7 cellular contexts compared by ENCODE assay signal in the genomic region with DNA sequence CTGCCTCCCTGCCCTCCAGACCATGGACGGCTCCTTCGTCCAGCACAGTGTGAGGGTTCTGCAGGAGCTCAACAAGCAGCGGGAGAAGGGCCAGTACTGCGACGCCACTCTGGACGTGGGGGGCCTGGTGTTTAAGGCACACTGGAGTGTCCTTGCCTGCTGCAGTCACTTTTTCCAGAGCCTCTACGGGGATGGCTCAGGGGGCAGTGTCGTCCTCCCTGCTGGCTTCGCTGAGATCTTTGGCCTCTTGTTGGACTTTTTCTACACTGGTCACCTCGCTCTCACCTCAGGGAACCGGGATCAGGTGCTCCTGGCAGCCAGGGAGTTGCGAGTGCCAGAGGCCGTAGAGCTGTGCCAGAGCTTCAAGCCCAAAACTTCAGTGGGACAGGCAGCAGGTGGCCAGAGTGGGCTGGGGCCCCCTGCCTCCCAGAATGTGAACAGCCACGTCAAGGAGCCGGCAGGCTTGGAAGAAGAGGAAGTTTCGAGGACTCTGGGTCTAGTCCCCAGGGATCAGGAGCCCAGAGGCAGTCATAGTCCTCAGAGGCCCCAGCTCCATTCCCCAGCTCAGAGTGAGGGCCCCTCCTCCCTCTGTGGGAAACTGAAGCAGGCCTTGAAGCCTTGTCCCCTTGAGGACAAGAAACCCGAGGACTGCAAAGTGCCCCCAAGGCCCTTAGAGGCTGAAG. TPM values are rescaled to one million over a fixed set of nuclear protein-coding genes. Genes with fewer than 3 reads are reported as not detected.
DNase-seq lines count a peak whose midpoint lies in the region; ATAC-seq and TF ChIP-seq lines count a peak whose summit lies in the region.

No MANE protein-coding gene starts in this region.

- no peaks in the 10 kb centered on the region for H3K27me3 ChIP-seq in H7 (ENCODE audit: control insufficient read depth, insufficient read depth, low read length)
- no peaks in the 10 kb centered on the region for H3K27me3 ChIP-seq in SK-N-SH (ENCODE audit: insufficient read depth)
- H3K27me3 ChIP-seq in esophagus (ENCODE audit: control insufficient read depth in 1 of 2, insufficient read depth in 2 of 2, low read length in 2 of 2), result no peaks in the 10 kb centered on the region
- no peaks in the 10 kb centered on the region for H3K27me3 ChIP-seq in neuronal stem cell (ENCODE audit: control insufficient read depth in 3 of 3, insufficient read depth in 3 of 3, low read depth in 1 of 3, low read length in 3 of 3)

- TF ChIP-seq RAD21 in SK-N-SH (IDR thresholded peaks at IDR 0.05; ENCODE audit: low read length), result no peak

- no peak overlapping the region for H4K8ac ChIP-seq in neuronal stem cell (ENCODE audit: low read depth, low read length)

- 18% methylated on average over 9 of the region's 17 CpGs for WGBS in SK-N-SH (ENCODE audit: low lambda C conversion rate)
- 20 to 22% methylated on average over 17 of the region's 17 CpGs for WGBS in esophagus, 2 donors
- no CpG with 5 or more reads among the region's 17 CpGs for WGBS in neuronal stem cell (ENCODE audit: extremely low coverage in 2 of 2, insufficient read length in 2 of 2, insufficient replicate concordance in 1 of 2), 2 donors

- no peak overlapping the region for H2AK5ac ChIP-seq in neuronal stem cell (ENCODE audit: low read depth, low read length)

- H3K36me3 ChIP-seq in H7 (replicated peaks; ENCODE audit: control insufficient read depth, insufficient read depth, low read length), result no peaks in the 10 kb centered on the region; the same call in none of the 2 replicates
- peaks cover 0 to 2% of the 10 kb centered on the region in 2 experiments for H3K36me3 ChIP-seq in SK-N-SH (replicated peaks in 1 of 2; ENCODE audit: control insufficient read depth in 1 of 2, insufficient read depth in 2 of 2, low read length in 1 of 2)
- H3K36me3 ChIP-seq in esophagus (ENCODE audit: control insufficient read depth in 2 of 2, insufficient read depth in 2 of 2, low read length in 1 of 2), result no peaks in the 10 kb centered on the region
- H3K36me3 ChIP-seq in neuronal stem cell (replicated peaks in 1 of 2; ENCODE audit: control insufficient read depth in 2 of 2, insufficient read depth in 2 of 2, low read length in 2 of 2), result peaks cover 6 to 18% of the 10 kb centered on the region in 2 donors

- TF ChIP-seq CTCF in SK-N-SH (IDR thresholded peaks at IDR 0.05), result 0 out of 2 replicates have a peak, but pooled peaks have one; percentile 11

- peaks cover 15% of the 10 kb centered on the region for H3K79me1 ChIP-seq in neuronal stem cell (ENCODE audit: low read depth, low read length)

- H2BK5ac ChIP-seq in neuronal stem cell (ENCODE audit: low read length), result no peak overlapping the region

- H3K27ac ChIP-seq in SK-N-SH (ENCODE audit: low read depth in 2 of 2, low read length in 1 of 2) (peak overlapping the region in 1 of 2 experiments; percentile 76; a peak in 1 of 4 replicates), esophagus (ENCODE audit: low read depth in 2 of 2, low read length in 1 of 2) (peak overlapping the region; percentile 91 to 96), neuronal stem cell (replicated peaks; ENCODE audit: low read length) (no peak overlapping the region)

- no peak for TF ChIP-seq EP300 in SK-N-SH (IDR thresholded peaks at IDR 0.05; ENCODE audit: borderline replicate concordance in 1 of 2, low read depth in 1 of 2, low read length in 1 of 2)

- peak overlapping the region; percentile 83 for H3K4me2 ChIP-seq in SK-N-SH
- H3K4me2 ChIP-seq in neuronal stem cell (ENCODE audit: insufficient read depth, low read length, poor library complexity, severe bottlenecking), result peak overlapping the region; percentile 77

- no peak overlapping the region for H3K4ac ChIP-seq in neuronal stem cell (ENCODE audit: low read length)

- CTCF ChIA-PET in SK-N-SH (lab: Yijun Ruan, JAX), result interaction anchor here (0.9 to 8.5 kb wide), 10 partner anchors 9 to 369 kb away, joined by 3 to 68 read pairs (median 4); partner anchors contain the start of genes NOL9 and TAS1R1

- H3K9me3 ChIP-seq in SK-N-SH (no peaks in the 10 kb centered on the region), esophagus (ENCODE audit: control insufficient read depth in 2 of 2, insufficient read depth in 1 of 2, low read depth in 1 of 2, low read length in 1 of 2) (no peaks in the 10 kb centered on the region), neuronal stem cell (replicated peaks in 1 of 2; ENCODE audit: control insufficient read depth in 2 of 2, insufficient read depth in 1 of 2, low read depth in 1 of 2, low read length in 2 of 2) (no peaks in the 10 kb centered on the region)

- no peak for ATAC-seq in HG02763 (IDR thresholded peaks at IDR 0.05; ENCODE audit: unreplicated experiment)

- H3K9ac ChIP-seq in SK-N-SH (peak overlapping the region; percentile 76), neuronal stem cell (ENCODE audit: low read depth, low read length, poor library complexity) (no peak overlapping the region)

- no peak overlapping the region for H2BK12ac ChIP-seq in neuronal stem cell (ENCODE audit: low read length)

- peak overlapping the region; percentile 36 for H3K18ac ChIP-seq in neuronal stem cell (ENCODE audit: low read length)

- H3K4me3 ChIP-seq in H7 (ENCODE audit: insufficient read depth, low read depth, low read length) (peak overlapping the region; percentile 97), SK-N-SH (ENCODE audit: low read depth in 2 of 2, low read length in 1 of 2) (peak overlapping the region; percentile 73 to 84), esophagus (ENCODE audit: low read depth in 1 of 2, low read length in 2 of 2) (peak overlapping the region; percentile 69 to 89), neuronal stem cell (ENCODE audit: low read length in 2 of 2) (peak overlapping the region; percentile 69 to 83)

- H3K9me2 ChIP-seq in SK-N-SH, result no peaks in the 10 kb centered on the region

- H3K14ac ChIP-seq in neuronal stem cell (ENCODE audit: low read length), result no peak overlapping the region

- H3K23ac ChIP-seq in neuronal stem cell (ENCODE audit: low read depth, low read length, poor library complexity), result peak overlapping the region; percentile 61

- H2BK15ac ChIP-seq in neuronal stem cell (ENCODE audit: low read length), result no peak overlapping the region

- POLR2A ChIA-PET in SK-N-SH (lab: Yijun Ruan, JAX), result interaction anchor here (0.6 to 2.3 kb wide), 3 partner anchors 9 to 14 kb away, joined by 3 to 5 read pairs (median 3); no protein-coding TSS in a partner anchor

- H4K91ac ChIP-seq in neuronal stem cell (ENCODE audit: low read depth, low read length, poor library complexity), result no peak overlapping the region

- no peaks in the 10 kb centered on the region for H4K20me1 ChIP-seq in SK-N-SH (ENCODE audit: insufficient read depth)

- H2BK120ac ChIP-seq in neuronal stem cell (ENCODE audit: low read depth, low read length), result peak overlapping the region; percentile 40

- H3K4me1 ChIP-seq in SK-N-SH (ENCODE audit: control insufficient read depth in 1 of 2, insufficient read depth in 2 of 2, low read depth in 1 of 2, low read length in 1 of 2) (peaks cover 14 to 32% of the 10 kb centered on the region in 2 experiments; a peak in 2 of 4 replicates), esophagus (ENCODE audit: control insufficient read depth in 2 of 2, insufficient read depth in 2 of 2, low read length in 1 of 2) (peaks cover 5 to 12% of the 10 kb centered on the region in 2 donors), neuronal stem cell (ENCODE audit: control insufficient read depth in 2 of 2, insufficient read depth in 1 of 2, low read depth in 1 of 2, low read length in 2 of 2) (peaks cover 14 to 27% of the 10 kb centered on the region in 2 donors)

- H3K79me2 ChIP-seq in SK-N-SH (ENCODE audit: insufficient read depth), result peaks cover 29% of the 10 kb centered on the region

- DNase-seq in H7 (peak; percentile 71), SK-N-SH (peak; percentile 46), neuronal stem cell (ENCODE audit: low spot score) (no peak), NCI-H2029 treated with DMSO at 0.1 percent for 48 hours (lab: John Stamatoyannopoulos, UW) (no peak)
- no peak for DNase-seq in stimulated activated naive CD4-positive, alpha-beta T cell treated with Interleukin-2 at 50 U/mL for 16 hours (lab: John Stamatoyannopoulos, UW)

- no peaks in the 10 kb centered on the region for H3F3A ChIP-seq in SK-N-SH (replicated peaks; ENCODE audit: insufficient read depth)

- H2AFZ ChIP-seq in SK-N-SH (ENCODE audit: low read depth) (peak overlapping the region; percentile 56; the same call in 1 of the 2 replicates), neuronal stem cell (ENCODE audit: low read length) (no peak overlapping the region)

RNA-seq across cellular contexts. Expression of gene ZBTB48, which starts 0.9 kb away (rescaled TPM):
- 40.3 and 40.4 TPM in 2 replicates for total RNA-seq in H7 (2014; rRNA removed; shearing (Covaris generic))
- polyA plus RNA-seq in SK-N-SH (2012; rRNA removed) (28.8 and 31.2 TPM in 2 replicates), esophagus (10 to 100 TPM; 16.2 to 42.7 TPM)
- polyA plus RNA-seq in SK-N-SH (2012; cell fraction: cytosol; rRNA removed), result 8.1 and 14.1 TPM in 2 replicates
- 123 and 203 TPM in 2 replicates for polyA plus RNA-seq in SK-N-SH (2012; cell fraction: nucleus; rRNA removed)
- polyA plus RNA-seq in neuronal stem cell (2013, experiment 1 of 2), result 18.4 TPM
- 16.7 TPM for polyA plus RNA-seq in neuronal stem cell (2013, experiment 2 of 2)

RNA-seq across cellular contexts. Expression of gene KLHL21, which starts 21.9 kb away (rescaled TPM):
- total RNA-seq in H7 (2014; rRNA removed; shearing (Covaris generic)), result 35.0 and 41.1 TPM in 2 replicates
- polyA plus RNA-seq in SK-N-SH (2012; rRNA removed), result 9.0 and 12.5 TPM in 2 replicates
- polyA plus RNA-seq in SK-N-SH (2012; cell fraction: cytosol; rRNA removed), result 4.5 and 7.5 TPM in 2 replicates
- polyA plus RNA-seq in SK-N-SH (2012; cell fraction: nucleus; rRNA removed), result 29.6 and 32.4 TPM in 2 replicates
- 10 to 100 TPM; 20.5 to 22.3 TPM for polyA plus RNA-seq in esophagus
- 4.7 TPM for polyA plus RNA-seq in neuronal stem cell (2013, experiment 1 of 2)
- 4.8 TPM for polyA plus RNA-seq in neuronal stem cell (2013, experiment 2 of 2)

RNA-seq across cellular contexts. Expression of gene TAS1R1, which starts 25.6 kb away (rescaled TPM):
- 0.10 and 0.15 TPM in 2 replicates for total RNA-seq in H7 (2014; rRNA removed; shearing (Covaris generic))
- not detected in 2 replicates for polyA plus RNA-seq in SK-N-SH (2012; rRNA removed)
- polyA plus RNA-seq in SK-N-SH (2012; cell fraction: cytosol; rRNA removed), result 0.03 TPM in 1 of 2 replicates, not detected in the other
- polyA plus RNA-seq in SK-N-SH (2012; cell fraction: nucleus; rRNA removed), result 0.05 TPM in 2 replicates
- polyA plus RNA-seq in esophagus, result under 1 TPM; 0.02 to 0.04 TPM
- polyA plus RNA-seq in neuronal stem cell (2013, experiment 1 of 2), result not detected
- not detected for polyA plus RNA-seq in neuronal stem cell (2013, experiment 2 of 2)

RNA-seq across cellular contexts. Expression of gene NOL9, which starts 26.4 kb away (rescaled TPM):
- total RNA-seq in H7 (2014; rRNA removed; shearing (Covaris generic)), result 32.7 and 37.2 TPM in 2 replicates
- polyA plus RNA-seq in SK-N-SH (2012; rRNA removed), result 7.1 and 7.9 TPM in 2 replicates
- polyA plus RNA-seq in SK-N-SH (2012; cell fraction: cytosol; rRNA removed), result 7.0 and 7.7 TPM in 2 replicates
- 12.4 and 18.8 TPM in 2 replicates for polyA plus RNA-seq in SK-N-SH (2012; cell fraction: nucleus; rRNA removed)
- 1 to 10 TPM; 3.8 to 5.7 TPM for polyA plus RNA-seq in esophagus
- polyA plus RNA-seq in neuronal stem cell (2013, experiment 1 of 2), result 8.4 TPM
- 7.8 TPM for polyA plus RNA-seq in neuronal stem cell (2013, experiment 2 of 2)

RNA-seq across cellular contexts. Expression of gene PHF13, which starts 32.8 kb away (rescaled TPM):
- 36.6 and 44.5 TPM in 2 replicates for total RNA-seq in H7 (2014; rRNA removed; shearing (Covaris generic))
- 6.5 and 8.5 TPM in 2 replicates for polyA plus RNA-seq in SK-N-SH (2012; rRNA removed)
- 6.9 and 8.9 TPM in 2 replicates for polyA plus RNA-seq in SK-N-SH (2012; cell fraction: cytosol; rRNA removed)
- polyA plus RNA-seq in SK-N-SH (2012; cell fraction: nucleus; rRNA removed), result 16.4 and 22.0 TPM in 2 replicates
- polyA plus RNA-seq in esophagus, result 1 to 10 TPM; 8.4 to 9.0 TPM
- 25.0 TPM for polyA plus RNA-seq in neuronal stem cell (2013, experiment 1 of 2)
- polyA plus RNA-seq in neuronal stem cell (2013, experiment 2 of 2), result 25.4 TPM

Comparison
In these comparisons a context has a peak if more than half of its experiments do, and no peak if none do; other contexts are left out.
1. DNase-seq: peak in H7 (single experiment) and SK-N-SH (single experiment); none in neuronal stem cell (single experiment), stimulated activated naive CD4-positive, alpha-beta T cell treated with Interleukin-2 at 50 U/mL for 16 hours (single experiment) and NCI-H2029 treated with DMSO at 0.1 percent for 48 hours (single experiment).
2. Peak in every context shown above with its lines, with median percentiles within 50 percentile points of each other: H3K4me3 ChIP-seq.